Comparison of ENCODE assay signal across 10 cellular contexts in the genomic region with DNA sequence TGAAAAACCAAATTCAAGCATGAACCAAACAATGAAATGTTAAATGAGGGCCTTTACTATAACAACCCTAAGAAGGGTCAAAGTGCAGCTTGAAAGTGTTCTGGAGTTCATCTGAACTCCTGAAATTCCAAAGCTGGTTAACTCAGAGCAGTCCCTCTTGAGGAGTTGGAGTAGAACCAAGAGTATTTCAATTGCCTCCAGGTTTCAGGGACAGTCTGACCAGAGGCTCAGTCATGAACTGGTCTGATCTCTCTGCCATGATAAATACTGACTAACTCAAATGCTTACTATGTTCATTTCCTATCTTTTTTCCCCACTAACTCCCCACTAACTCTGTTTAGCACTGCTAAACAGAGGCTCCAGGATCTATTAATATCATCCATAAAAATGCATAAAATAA. TPM values are rescaled to one million over a fixed set of nuclear protein-coding genes. Genes with fewer than 3 reads are reported as not detected.
DNase-seq lines count a peak whose midpoint lies in the region; ATAC-seq and TF ChIP-seq lines count a peak whose summit lies in the region.
"Had no signal": no experiment of that assay in that cellular context is flagged by ENCODE, and none has a peak within 500 bp of the region (broad histone marks: within the 10 kb centered on the region; RNA-seq: fewer than 3 reads in every experiment).

No MANE protein-coding gene starts in this region.

- intact Hi-C loops in activated naive CD4-positive, alpha-beta T cell treated with anti-CD3 and anti-CD28 coated beads for 36 hours (cut with micrococcal nuclease), result loop anchor here (5.0 kb wide), 2 partner anchors 116 to 301 kb away; a partner anchor contains a TSS
- intact Hi-C loops in mucosa of descending colon (cut with DNase I, micrococcal nuclease), result loop anchor here in 1 of 2 donors (10.0 kb wide), 1 partner anchor 59 kb away; a partner anchor contains a TSS

- H3K27ac ChIP-seq in thoracic aorta, result peak overlapping the region; percentile 48 to 64

- CTCF ChIA-PET in activated naive CD4-positive, alpha-beta T cell treated with anti-CD3 and anti-CD28 coated beads for 36 hours (lab: Charles Lee), result interaction anchor here (0.6 to 1.4 kb wide), 4 partner anchors 30 to 213 kb away, joined by 4 to 6 read pairs (median 4); no protein-coding TSS in a partner anchor

- H3K9me3 ChIP-seq in thoracic aorta, result no peaks in the 10 kb centered on the region
- no peaks in the 10 kb centered on the region for H3K9me3 ChIP-seq in mucosa of descending colon

- ATAC-seq in thoracic aorta (ENCODE audit: insufficient number of reproducible peaks, low FRiP score, low read depth), result no peak
- no peak for ATAC-seq in mucosa of descending colon

- H3K27me3 Mint-ChIP-seq in activated naive CD4-positive, alpha-beta T cell treated with anti-CD3 and anti-CD28 coated beads for 36 hours (ENCODE audit: low read depth), result no peaks in the 10 kb centered on the region
- no peaks in the 10 kb centered on the region for H3K27me3 Mint-ChIP-seq in activated naive CD8-positive, alpha-beta T cell

- no peaks in the 10 kb centered on the region for H3K9me3 Mint-ChIP-seq in activated naive CD4-positive, alpha-beta T cell treated with anti-CD3 and anti-CD28 coated beads for 36 hours
- no peaks in the 10 kb centered on the region for H3K9me3 Mint-ChIP-seq in activated naive CD8-positive, alpha-beta T cell (ENCODE audit: low read depth)

- H3K27ac Mint-ChIP-seq in activated naive CD4-positive, alpha-beta T cell treated with anti-CD3 and anti-CD28 coated beads for 36 hours, result peak overlapping the region; percentile 72
- peak overlapping the region; percentile 13 for H3K27ac Mint-ChIP-seq in activated naive CD8-positive, alpha-beta T cell

- TF ChIP-seq CTCF in thoracic aorta (IDR thresholded peaks at IDR 0.05) (no peak), mucosa of descending colon (IDR thresholded peaks at IDR 0.05) (no peak)

- no peaks in the 10 kb centered on the region for H3K27me3 ChIP-seq in thoracic aorta (replicated peaks; ENCODE audit: insufficient read depth)

- H3K4me3 ChIP-seq in thoracic aorta (peak overlapping the region; percentile 22), mucosa of descending colon (no peak overlapping the region)

- H3K4me1 Mint-ChIP-seq in activated naive CD4-positive, alpha-beta T cell treated with anti-CD3 and anti-CD28 coated beads for 36 hours (ENCODE audit: low read depth), result peaks cover 66% of the 10 kb centered on the region
- peaks cover 68% of the 10 kb centered on the region for H3K4me1 Mint-ChIP-seq in activated naive CD8-positive, alpha-beta T cell (ENCODE audit: low read depth)

- H3K36me3 Mint-ChIP-seq in activated naive CD4-positive, alpha-beta T cell treated with anti-CD3 and anti-CD28 coated beads for 36 hours (ENCODE audit: low read depth), result peaks cover 31% of the 10 kb centered on the region
- peaks cover 9% of the 10 kb centered on the region for H3K36me3 Mint-ChIP-seq in activated naive CD8-positive, alpha-beta T cell

- DNase-seq in activated naive CD4-positive, alpha-beta T cell treated with anti-CD3 and anti-CD28 coated beads for 36 hours, result no peak
- DNase-seq in activated naive CD4-positive, alpha-beta T cell treated with Interleukin-2 at 50 U/mL for 16 hours, result no peak
- DNase-seq in iris pigment epithelial cell (ENCODE audit: low read depth) (peak; percentile 69), thoracic aorta (ENCODE audit: low spot score) (no peak), retina (no peak), germinal center (ENCODE audit: low spot score) (no peak), mucosa of descending colon (no peak)
- DNase-seq: DMS153; stimulated activated CD4-positive, alpha-beta T cell treated with anti-CD3 and anti-CD28 coated beads, Interleukin-4, amount 100 ng/mL, for 4 hours had no signal

- H3K36me3 ChIP-seq in thoracic aorta (no peaks in the 10 kb centered on the region), mucosa of descending colon (ENCODE audit: low read depth) (no peaks in the 10 kb centered on the region)

- H3K4me3 Mint-ChIP-seq in activated naive CD4-positive, alpha-beta T cell treated with anti-CD3 and anti-CD28 coated beads for 36 hours, result peak overlapping the region; percentile 76
- peak overlapping the region; percentile 96 for H3K4me3 Mint-ChIP-seq in activated naive CD8-positive, alpha-beta T cell

- peaks cover 53 to 67% of the 10 kb centered on the region in 2 donors for H3K4me1 ChIP-seq in thoracic aorta (ENCODE audit: control insufficient read depth in 1 of 2, low read depth in 2 of 2)
- H3K4me1 ChIP-seq in mucosa of descending colon (ENCODE audit: low read depth), result peaks cover 53% of the 10 kb centered on the region

RNA-seq across cellular contexts. Expression of a gene that starts 2.7 kb away (rescaled TPM):
- total RNA-seq in activated naive CD4-positive, alpha-beta T cell treated with anti-CD3 and anti-CD28 coated beads for 36 hours, result 10 to 100 TPM; 84.7 to 87.6 TPM
- total RNA-seq in thoracic aorta (100 to 1,000 TPM in 1 of 2 donors, 10 to 100 TPM in 1; 68.1 to 135 TPM), mucosa of descending colon (100 to 1,000 TPM; 118 to 123 (median 122) TPM)

RNA-seq across cellular contexts. Expression of a gene that starts 59.9 kb away (rescaled TPM):
- 10 to 100 TPM; 12.9 to 16.1 TPM for total RNA-seq in activated naive CD4-positive, alpha-beta T cell treated with anti-CD3 and anti-CD28 coated beads for 36 hours
- total RNA-seq in thoracic aorta, result 10 to 100 TPM; 50.8 to 52.4 TPM
- total RNA-seq in mucosa of descending colon, result 100 to 1,000 TPM in 1 of 3 donors, 10 to 100 TPM in 2; 82.3 to 136 (median 87.9) TPM
